In the genomic region with DNA sequence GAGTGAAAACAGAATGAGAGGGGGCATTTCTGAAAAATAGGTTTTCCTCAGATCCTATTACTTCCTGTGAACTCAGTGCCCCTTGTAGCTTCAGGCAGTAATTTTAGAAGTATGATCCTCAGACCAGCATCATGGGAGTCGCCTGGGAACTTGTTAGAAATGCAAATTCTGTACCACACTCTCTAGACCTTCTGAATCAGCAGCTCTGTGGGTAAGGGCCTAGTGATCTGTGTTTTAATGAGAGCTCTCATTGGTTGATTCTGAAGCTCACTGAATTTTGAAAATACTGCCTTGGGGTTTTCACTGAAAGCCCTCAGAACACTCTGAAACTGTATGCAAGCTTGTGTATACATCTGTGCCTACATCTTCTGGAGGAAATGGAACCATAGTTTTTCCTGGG, we compare ENCODE assay signal across 12 cellular contexts.
A peak's percentile ranks its signal among the peaks of the same experiment; 100 is the strongest.
DNase-seq lines count a peak whose midpoint lies in the region; ATAC-seq and TF ChIP-seq lines count a peak whose summit lies in the region.
"Had no signal": no experiment of that assay in that cellular context is flagged by ENCODE, and none has a peak within 500 bp of the region (broad histone marks: within the 10 kb centered on the region; RNA-seq: fewer than 3 reads in every experiment).

No MANE protein-coding gene starts in this region.

- H3K4me1 ChIP-seq in mucosa of descending colon (ENCODE audit: low read depth) = no peaks in the 10 kb centered on the region
- H3K4me1 ChIP-seq: BLaER1 treated with 17β-estradiol and CSF1 and Interleukin-3, amounts not matched to agents 10 nM and 100 nM; HAP-1 had no signal

- ATAC-seq in HG03354 (IDR thresholded peaks at IDR 0.05; ENCODE audit: poor library complexity, severe bottlenecking, unreplicated experiment) (peak; percentile 58), mucosa of descending colon (no peak)
- ATAC-seq: CD8-positive, alpha-beta T cell had no signal

- peak; percentile 33 for DNase-seq in NCI-H526 treated with DMSO at 0.1 percent for 48 hours (lab: John Stamatoyannopoulos, UW)
- DNase-seq in astrocyte of the hippocampus (ENCODE audit: low read depth, low spot score) = peak; percentile 2
- peak; percentile 72 for DNase-seq in renal cortical epithelial cell (ENCODE audit: low read depth)
- no peak for DNase-seq in G401 (ENCODE audit: low spot score)
- DNase-seq in mucosa of descending colon = no peak
- DNase-seq in HuH-7.5 (ENCODE audit: low spot score) = no peak
- DNase-seq: Calu3; CD8-positive, alpha-beta T cell; DMS79 treated with DMSO at 0.1 percent for 48 hours had no signal

- no peak overlapping the region for H3K4me3 ChIP-seq in mucosa of descending colon
- H3K4me3 ChIP-seq: BLaER1 treated with 17β-estradiol and CSF1 and Interleukin-3, amounts not matched to agents 10 nM and 100 nM; HAP-1 had no signal

- intact Hi-C loops in mucosa of descending colon (cut with DNase I, micrococcal nuclease) = no loop called here

- H3K36me3 ChIP-seq in mucosa of descending colon (ENCODE audit: low read depth) = no peaks in the 10 kb centered on the region
- H3K36me3 ChIP-seq: BLaER1 treated with 17β-estradiol and CSF1 and Interleukin-3, amounts not matched to agents 10 nM and 100 nM; HAP-1 had no signal

- no peaks in the 10 kb centered on the region for H3K9me3 ChIP-seq in mucosa of descending colon
- H3K9me3 ChIP-seq: BLaER1 treated with 17β-estradiol and CSF1 and Interleukin-3, amounts not matched to agents 10 nM and 100 nM; HAP-1 had no signal

- TF ChIP-seq CTCF in mucosa of descending colon (IDR thresholded peaks at IDR 0.05) = no peak

- in situ Hi-C loops in G401 (cut with HindIII; ENCODE audit: low sequenced_read_pairs) = no loop called here

Comparison
In these comparisons a context has a peak if more than half of its experiments do, and no peak if none do; other contexts are left out.
1. DNase-seq: peak in NCI-H526 treated with DMSO at 0.1 percent for 48 hours (single experiment), astrocyte of the hippocampus (single experiment) and renal cortical epithelial cell (single experiment); none in G401 (single experiment), mucosa of descending colon (0 of 3) and HuH-7.5 (single experiment).